Comparison of ENCODE assay signal across 7 cellular contexts in genomic region chr1:55140546-55140983, GRCh38.
DNase-seq lines count a peak whose midpoint lies in the region; ATAC-seq and TF ChIP-seq lines count a peak whose summit lies in the region.

No MANE protein-coding gene starts in this region.

- in situ Hi-C loops in GM13976 (cut with MboI; ENCODE audit: low sequenced_read_pairs, unreplicated experiment) = no loop called here

- H3K4me3 ChIP-seq in body of pancreas (no peak overlapping the region), iPS DF 6.9 (ENCODE audit: low read length) (no peak overlapping the region)

- no peak for TF ChIP-seq POLR2A in body of pancreas (IDR thresholded peaks at IDR 0.05)

- H3K4me1 ChIP-seq in body of pancreas = no peaks in the 10 kb centered on the region
- H3K4me1 ChIP-seq in iPS DF 6.9 (ENCODE audit: control insufficient read depth, insufficient read depth, low read length) = no peaks in the 10 kb centered on the region

- no peaks in the 10 kb centered on the region for H3K9me3 ChIP-seq in body of pancreas
- no peaks in the 10 kb centered on the region for H3K9me3 ChIP-seq in iPS DF 6.9 (ENCODE audit: control insufficient read depth, insufficient read depth, low read length)

- intact Hi-C loops in body of pancreas (cut with DNase I) = loop anchor here (5.0 kb wide), 1 partner anchor 137 kb away; no protein-coding TSS in a partner anchor

- ATAC-seq in HG02884 (IDR thresholded peaks at IDR 0.05; ENCODE audit: unreplicated experiment) (peak; percentile 82), body of pancreas (peak; percentile 92)

- H3K27ac ChIP-seq in body of pancreas (peak overlapping the region in 1 of 4 donors; percentile 23), iPS DF 6.9 (ENCODE audit: low read length) (no peak overlapping the region)

- no peaks in the 10 kb centered on the region for H3K27me3 ChIP-seq in body of pancreas
- H3K27me3 ChIP-seq in iPS DF 6.9 (ENCODE audit: control insufficient read depth, insufficient read depth, low read length) = no peaks in the 10 kb centered on the region

- 2 to 6% methylated on average over 3 of the region's 3 CpGs for WGBS in body of pancreas, 2 donors
- WGBS in iPS DF 6.9 (ENCODE audit: insufficient coverage, insufficient read length) = no CpG with 5 or more reads among the region's 3 CpGs

- DNase-seq in GM13976 (ENCODE audit: low spot score) (peak; percentile 43), NCI-H2029 treated with DMSO at 0.1 percent for 48 hours (lab: John Stamatoyannopoulos, UW) (peak; percentile 95), T-helper 22 cell (ENCODE audit: low read depth) (peak; percentile 35), body of pancreas (peak; percentile 71 to 87 (median 76)), iPS DF 6.9 (ENCODE audit: low read depth, low spot score) (peak; percentile 31)
- peak; percentile 46 for DNase-seq in stimulated activated CD4-positive, alpha-beta T cell treated with anti-CD3 and anti-CD28 coated beads, Interleukin-12 subunit alpha, Interleukin-12 subunit beta, amount 100 ng/mL, for 4 hours

- H3K36me3 ChIP-seq in body of pancreas (replicated peaks in 1 of 2; ENCODE audit: insufficient read depth in 1 of 2, low read depth in 2 of 2) (peaks cover 3 to 47% of the 10 kb centered on the region in 2 donors), iPS DF 6.9 (ENCODE audit: control insufficient read depth, insufficient read depth, low read length) (peaks cover 3% of the 10 kb centered on the region; the same call in 1 of the 2 replicates)

- peak; percentile 59 for TF ChIP-seq CTCF in GM13976 (IDR thresholded peaks at IDR 0.05; ENCODE audit: borderline replicate concordance, control extremely low read depth, extremely low read depth, insufficient read depth, missing control alignments)
- TF ChIP-seq CTCF in body of pancreas (IDR thresholded peaks at IDR 0.05) = peak; percentile 50 to 87 (median 82)

Comparison
In these comparisons a context has a peak if more than half of its experiments do, and no peak if none do; other contexts are left out.
1. DNase-seq: peak in every context shown above with its lines; median percentile 95 in NCI-H2029 treated with DMSO at 0.1 percent for 48 hours; 76 in body of pancreas; 46 in stimulated activated CD4-positive, alpha-beta T cell treated with anti-CD3 and anti-CD28 coated beads, Interleukin-12 subunit alpha, Interleukin-12 subunit beta, amount 100 ng/mL, for 4 hours; 43 in GM13976; 35 in T-helper 22 cell; 31 in iPS DF 6.9.